In the genomic region with DNA sequence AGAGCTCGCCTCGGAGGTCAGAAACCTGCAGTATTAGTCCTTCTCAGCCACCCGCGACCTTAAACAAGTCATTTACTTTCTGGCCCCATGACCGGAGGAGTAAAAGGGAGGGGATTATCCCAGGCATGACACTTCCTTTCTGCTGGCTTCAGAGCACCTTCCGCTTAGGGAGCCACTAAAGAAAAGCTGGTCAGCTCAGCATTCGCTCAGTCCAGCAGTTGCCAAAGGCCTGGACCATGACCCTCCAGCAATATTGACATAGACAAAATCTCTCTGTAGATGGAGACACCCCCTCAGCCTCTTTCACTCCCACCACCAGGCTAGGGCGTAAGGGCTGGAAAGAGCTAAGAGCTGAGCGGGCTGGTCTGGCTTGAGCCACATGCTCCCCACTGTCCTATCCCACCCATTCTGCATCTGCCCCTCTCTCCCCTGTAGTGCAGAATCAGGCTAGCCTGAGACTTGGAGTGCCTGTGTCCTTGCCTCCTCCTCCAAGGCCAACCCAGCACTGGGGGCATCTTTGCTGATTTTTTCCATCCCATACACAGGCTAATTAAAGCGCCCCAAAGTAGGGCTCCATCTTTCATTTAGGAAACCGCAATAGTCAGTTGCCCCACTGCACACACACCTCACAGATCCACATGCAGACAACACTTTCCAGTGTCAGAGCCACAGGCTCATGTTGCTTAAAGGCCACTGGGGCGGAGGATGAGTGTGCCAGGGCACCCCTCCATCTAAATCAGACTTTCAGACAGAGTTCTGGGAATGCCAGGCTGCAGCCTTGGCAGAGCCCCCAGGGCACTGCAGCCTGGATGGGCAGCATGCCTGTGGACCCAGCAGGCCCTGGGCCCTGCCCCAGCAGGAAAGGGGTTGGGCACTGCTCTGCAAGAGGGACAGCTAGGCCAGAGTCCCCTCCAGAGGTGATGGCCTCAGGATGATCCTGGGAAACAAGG, we compare ENCODE assay signal across 23 cellular contexts. TPM values are rescaled to one million over a fixed set of nuclear protein-coding genes. Genes with fewer than 3 reads are reported as not detected.
"Had no signal": no experiment of that assay in that cellular context is flagged by ENCODE, and none has a peak within 500 bp of the region (broad histone marks: within the 10 kb centered on the region; RNA-seq: fewer than 3 reads in every experiment).

No MANE protein-coding gene starts in this region.

- ATAC-seq: activated naive CD8-positive, alpha-beta T cell treated with anti-CD3 and anti-CD28 coated beads, Interleukin-2, amount 50 U/mL, for 24 hours; activated T-helper 17 cell treated with anti-CD3 and anti-CD28 coated beads, Interleukin-2, amount 50 U/mL, for 72 hours; left lung; stimulated activated memory B cell treated with anti-CD40 and anti-IgM and Interleukin-4, amounts not matched to agents 10 μg/mL and 1 μg/mL and 100 μg/mL, for 72 hours had no signal

- DNase-seq: activated CD4-positive, alpha-beta T cell treated with anti-CD3 and anti-CD28 coated beads for 1 hour; activated CD4-positive, alpha-beta T cell treated with anti-CD3 and anti-CD28 coated beads, Interleukin-2, amount 50 U/mL, for 4 hours; activated naive CD4-positive, alpha-beta T cell treated with Interleukin-2 at 50 U/mL for 16 hours; activated naive CD8-positive, alpha-beta T cell treated with anti-CD3 and anti-CD28 coated beads, Interleukin-2, amount 50 U/mL, for 24 hours; cerebellar nuclear complex; endodermal cell; immature natural killer cell; mesendoderm; nephron progenitor cell; stimulated activated CD4-positive, alpha-beta T cell treated with anti-CD3 and anti-CD28 coated beads, Interleukin-12 subunit alpha, Interleukin-12 subunit beta, amount 100 ng/mL, for 4 hours; stimulated activated CD4-positive, alpha-beta T cell treated with anti-CD3 and anti-CD28 coated beads, Interleukin-2, amount 100 ng/mL, for 24 hours; T-helper 1 cell; T1000; thyroid gland had no signal

- H3K36me3 ChIP-seq: ascending aorta, breast epithelium, left lung, thyroid gland had no signal

- H3K27ac ChIP-seq: ascending aorta, breast epithelium, left lung, thyroid gland had no signal

- H3K27me3 ChIP-seq: ascending aorta, breast epithelium, dorsolateral prefrontal cortex, thyroid gland had no signal

- H3K4me3 ChIP-seq: ascending aorta, breast epithelium, dorsolateral prefrontal cortex, left lung, thyroid gland had no signal

- H3K9me3 ChIP-seq: ascending aorta, breast epithelium, left lung, thyroid gland had no signal

- H3K4me1 ChIP-seq: breast epithelium, left lung had no signal

RNA-seq across cellular contexts. Expression of a gene that starts 4.0 kb away (rescaled TPM):
- total RNA-seq: activated T-helper 17 cell treated with anti-CD3 and anti-CD28 coated beads, Interleukin-2, amount 50 U/mL, for 72 hours; ascending aorta; breast epithelium; endodermal cell; epithelial cell of proximal tubule; left lung; omental fat pad; pulmonary artery endothelial cell had no signal
- polyA plus RNA-seq: immature natural killer cell had no signal

RNA-seq across cellular contexts. Expression of a gene that starts 15.6 kb away (rescaled TPM):
- total RNA-seq: ascending aorta, epithelial cell of proximal tubule had no signal

RNA-seq across cellular contexts. Expression of a gene that starts 47.3 kb away (rescaled TPM):
- total RNA-seq: ascending aorta had no signal
